In the genomic region with DNA sequence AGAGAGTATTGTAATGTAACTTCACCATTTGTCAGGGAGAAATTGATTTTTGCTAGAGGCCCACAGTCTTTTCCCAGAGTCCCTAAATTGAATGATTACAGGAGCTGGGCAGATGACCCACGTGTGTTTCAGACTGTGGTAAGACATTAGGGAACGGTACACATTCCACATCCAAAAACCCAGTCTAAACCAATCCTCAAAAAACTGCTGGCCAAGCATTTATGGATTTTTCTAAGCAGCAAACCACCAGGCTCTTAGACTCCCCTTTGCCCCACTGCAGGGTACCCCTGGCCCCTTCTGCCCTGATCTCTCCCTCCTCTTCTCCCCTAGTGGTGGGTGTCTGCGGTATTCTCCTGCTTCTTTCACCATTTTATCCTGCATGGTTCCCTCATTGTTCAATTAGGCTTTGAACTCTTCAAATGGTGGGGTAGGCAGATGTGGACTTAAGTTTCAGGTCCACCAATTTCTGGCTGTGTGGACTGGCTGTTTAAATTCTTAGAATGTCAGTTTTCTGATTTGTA, we compare ENCODE assay signal across 16 cellular contexts.
A peak's percentile ranks its signal among the peaks of the same experiment; 100 is the strongest.
DNase-seq lines count a peak whose midpoint lies in the region; ATAC-seq and TF ChIP-seq lines count a peak whose summit lies in the region.
"Had no signal": no experiment of that assay in that cellular context is flagged by ENCODE, and none has a peak within 500 bp of the region (broad histone marks: within the 10 kb centered on the region; RNA-seq: fewer than 3 reads in every experiment).

No MANE protein-coding gene starts in this region.

- H3K4me1 Mint-ChIP-seq in endodermal cell (peaks cover 12% of the 10 kb centered on the region), neural progenitor cell (peaks cover 14% of the 10 kb centered on the region)

- POLR2A ChIA-PET in IMR-90 (lab: Charles Lee; ENCODE audit: unreplicated experiment), result no interaction called here

- dilution Hi-C loops in IMR-90 (cut with HindIII; ENCODE audit: low sequenced_read_pairs, unreplicated experiment), result no loop called here

- no peaks in the 10 kb centered on the region for H3K79me1 ChIP-seq in IMR-90 (ENCODE audit: low read depth in 1 of 2, low read length in 2 of 2)

- H3K36me3 ChIP-seq in IMR-90 (ENCODE audit: control insufficient read depth, insufficient read depth, low read length) (no peaks in the 10 kb centered on the region), endodermal cell (ENCODE audit: control insufficient read depth, insufficient read depth, low read length) (no peaks in the 10 kb centered on the region), neural progenitor cell (no peaks in the 10 kb centered on the region), adrenal gland (replicated peaks in 1 of 2) (no peaks in the 10 kb centered on the region)
- H3K36me3 ChIP-seq: BLaER1 treated with 17β-estradiol and CSF1 and Interleukin-3, amounts not matched to agents 10 nM and 100 nM had no signal

- no peaks in the 10 kb centered on the region for H3K4me1 ChIP-seq in IMR-90 (ENCODE audit: control insufficient read depth, insufficient read depth, low read length)
- peaks cover 12% of the 10 kb centered on the region for H3K4me1 ChIP-seq in endodermal cell (ENCODE audit: control insufficient read depth, insufficient read depth, low read length)
- peaks cover 22% of the 10 kb centered on the region for H3K4me1 ChIP-seq in neural progenitor cell
- H3K4me1 ChIP-seq in adrenal gland (replicated peaks in 1 of 2), result no peaks in the 10 kb centered on the region
- H3K4me1 ChIP-seq: BLaER1 treated with 17β-estradiol and CSF1 and Interleukin-3, amounts not matched to agents 10 nM and 100 nM had no signal

- H3K36me3 Mint-ChIP-seq in endodermal cell (ENCODE audit: low read depth), result no peaks in the 10 kb centered on the region
- no peaks in the 10 kb centered on the region for H3K36me3 Mint-ChIP-seq in neural progenitor cell
- H3K36me3 Mint-ChIP-seq: CD4-positive, CD25-positive, alpha-beta regulatory T cell had no signal

- no peak overlapping the region for H3K27ac ChIP-seq in IMR-90 (ENCODE audit: insufficient read depth, low read length)
- no peak overlapping the region for H3K27ac ChIP-seq in endodermal cell (ENCODE audit: low read depth, low read length)
- H3K27ac ChIP-seq in neural progenitor cell, result no peak overlapping the region
- no peak overlapping the region for H3K27ac ChIP-seq in adrenal gland
- H3K27ac ChIP-seq: 22Rv1; BLaER1 treated with 17β-estradiol and CSF1 and Interleukin-3, amounts not matched to agents 10 nM and 100 nM; GM23248 had no signal

- H3K9me3 Mint-ChIP-seq in endodermal cell, result no peaks in the 10 kb centered on the region
- H3K9me3 Mint-ChIP-seq in neural progenitor cell, result no peaks in the 10 kb centered on the region
- H3K9me3 Mint-ChIP-seq: CD4-positive, CD25-positive, alpha-beta regulatory T cell had no signal

- H3K27ac Mint-ChIP-seq in endodermal cell, result no peak overlapping the region
- peak overlapping the region; percentile 82 for H3K27ac Mint-ChIP-seq in neural progenitor cell
- H3K27ac Mint-ChIP-seq: CD4-positive, CD25-positive, alpha-beta regulatory T cell had no signal

- H4K20me1 ChIP-seq in IMR-90 (ENCODE audit: insufficient read depth, low read length) (no peaks in the 10 kb centered on the region), neural progenitor cell (ENCODE audit: low read depth) (no peaks in the 10 kb centered on the region)
- H4K20me1 ChIP-seq: BLaER1 treated with 17β-estradiol and CSF1 and Interleukin-3, amounts not matched to agents 10 nM and 100 nM had no signal

- CTCF ChIA-PET in IMR-90 (lab: Yijun Ruan, JAX), result no interaction called here

- H3F3A ChIP-seq in neural progenitor cell (ENCODE audit: low read depth), result no peaks in the 10 kb centered on the region

- no peak overlapping the region for H3K14ac ChIP-seq in IMR-90 (replicated peaks; ENCODE audit: low read depth, low read length)

- no peak for ATAC-seq in IMR-90 (ENCODE audit: low read depth)

- H2AK5ac ChIP-seq in IMR-90 (ENCODE audit: low read depth, low read length), result no peak overlapping the region

- no peak overlapping the region for H3K23ac ChIP-seq in IMR-90 (ENCODE audit: low read depth, low read length)

- no peak overlapping the region for H2AFZ ChIP-seq in IMR-90 (replicated peaks; ENCODE audit: low read length, poor library complexity)
- H2AFZ ChIP-seq in neural progenitor cell (replicated peaks), result no peak overlapping the region
- H2AFZ ChIP-seq: GM23248 had no signal

- H3K27me3 ChIP-seq in IMR-90 (ENCODE audit: control insufficient read depth, insufficient read depth, low read length) (peaks cover 6% of the 10 kb centered on the region), endodermal cell (ENCODE audit: control insufficient read depth, insufficient read depth, low read length, poor library complexity, severe bottlenecking) (no peaks in the 10 kb centered on the region), neural progenitor cell (no peaks in the 10 kb centered on the region), adrenal gland (no peaks in the 10 kb centered on the region)
- H3K27me3 ChIP-seq: BLaER1 treated with 17β-estradiol and CSF1 and Interleukin-3, amounts not matched to agents 10 nM and 100 nM had no signal

- H3K9me3 ChIP-seq in IMR-90 (ENCODE audit: control insufficient read depth, insufficient read depth, low read length), result no peaks in the 10 kb centered on the region
- no peaks in the 10 kb centered on the region for H3K9me3 ChIP-seq in endodermal cell (ENCODE audit: control insufficient read depth, low read length)
- H3K9me3 ChIP-seq in neural progenitor cell (ENCODE audit: low read depth), result no peaks in the 10 kb centered on the region
- no peaks in the 10 kb centered on the region for H3K9me3 ChIP-seq in adrenal gland (replicated peaks in 1 of 3)
- H3K9me3 ChIP-seq: BLaER1 treated with 17β-estradiol and CSF1 and Interleukin-3, amounts not matched to agents 10 nM and 100 nM had no signal

- no peak overlapping the region for H2BK20ac ChIP-seq in IMR-90 (ENCODE audit: low read depth, low read length)

- H3K27me3 Mint-ChIP-seq in endodermal cell (ENCODE audit: insufficient read depth) (peaks cover 3% of the 10 kb centered on the region), neural progenitor cell (ENCODE audit: insufficient read depth, low read depth) (peaks cover 4% of the 10 kb centered on the region)

- no peak overlapping the region for H2BK15ac ChIP-seq in IMR-90 (ENCODE audit: low read depth, low read length)

- in situ Hi-C loops in IMR-90 (cut with MboI; ENCODE audit: low sequenced_read_pairs), result no loop called here

- no peak overlapping the region for H2BK120ac ChIP-seq in IMR-90 (ENCODE audit: low read depth, low read length)

- no peak overlapping the region for H4K5ac ChIP-seq in IMR-90 (ENCODE audit: low read depth, low read length)

- no peak overlapping the region for H3K4me2 ChIP-seq in IMR-90 (ENCODE audit: low read depth, low read length)
- H3K4me2 ChIP-seq in neural progenitor cell, result no peak overlapping the region
- H3K4me2 ChIP-seq: BLaER1 treated with 17β-estradiol and CSF1 and Interleukin-3, amounts not matched to agents 10 nM and 100 nM had no signal

- no CpG with 5 or more reads among the region's 3 CpGs for WGBS in IMR-90 (ENCODE audit: extremely low coverage in 2 of 2, insufficient read length in 1 of 2), 2 experiments
- 83 to 91% methylated on average over 1 to 3 of the region's 3 CpGs for WGBS in endodermal cell (ENCODE audit: insufficient coverage in 1 of 2, insufficient read length in 1 of 2), 2 experiments
- 58 to 81% (median 63%) methylated on average over 3 of the region's 3 CpGs for WGBS in adrenal gland, 4 donors

- no peak overlapping the region for H3K4ac ChIP-seq in IMR-90 (ENCODE audit: low read depth, low read length)

- no peak overlapping the region for H4K91ac ChIP-seq in IMR-90 (ENCODE audit: insufficient read depth, low read depth, low read length)

- H2AK9ac ChIP-seq in IMR-90 (replicated peaks; ENCODE audit: low read depth, low read length, poor library complexity), result no peak overlapping the region

- no TSS peak for BruUV-seq in IMR-90 (replicated peaks; lab: Mats Ljungman, UMichigan)

- DNase-seq in NCI-H82 (lab: John Stamatoyannopoulos, UW) (peak; percentile 2), NCI-H82 treated with DMSO at 0.1 percent for 48 hours (lab: John Stamatoyannopoulos, UW; ENCODE audit: unreplicated experiment) (no peak), IMR-90 (no peak), endodermal cell (no peak), neural progenitor cell (ENCODE audit: low spot score) (peak; percentile 9), SW 1271 (lab: John Stamatoyannopoulos, UW) (no peak), adrenal gland (no peak)
- no peak for DNase-seq in stimulated activated naive CD4-positive, alpha-beta T cell (lab: John Stamatoyannopoulos, UW)
- DNase-seq: ACHN; CD4-positive, CD25-positive, alpha-beta regulatory T cell; DMS53; GF-D8; GM23248; HCEC 1CT had no signal

- TF ChIP-seq CTCF in IMR-90 (conservative IDR thresholded peaks at IDR 0.05; ENCODE audit: low read depth, low read length), result no peak
- peak; percentile 68 for TF ChIP-seq CTCF in endodermal cell (conservative IDR thresholded peaks at IDR 0.05)
- peak; percentile 39 for TF ChIP-seq CTCF in neural progenitor cell (IDR thresholded peaks at IDR 0.05)
- TF ChIP-seq CTCF in adrenal gland (IDR thresholded peaks at IDR 0.05), result no peak

- H3K56ac ChIP-seq in IMR-90 (ENCODE audit: extremely low read depth, insufficient read depth, low read length), result no peak overlapping the region

- no peak overlapping the region for H3K18ac ChIP-seq in IMR-90 (ENCODE audit: low read depth, low read length)

- H3K79me2 ChIP-seq in neural progenitor cell (ENCODE audit: low read depth), result no peaks in the 10 kb centered on the region

- no peaks in the 10 kb centered on the region for H3K9me1 ChIP-seq in IMR-90 (ENCODE audit: insufficient read depth, low read length)

- H3K4me3 ChIP-seq in IMR-90 (ENCODE audit: insufficient read depth, low read depth, low read length) (no peak overlapping the region), endodermal cell (ENCODE audit: low read length) (no peak overlapping the region), neural progenitor cell (no peak overlapping the region), adrenal gland (no peak overlapping the region)
- H3K4me3 ChIP-seq: BLaER1 treated with 17β-estradiol and CSF1 and Interleukin-3, amounts not matched to agents 10 nM and 100 nM; GM23248 had no signal

- no peak overlapping the region for H4K8ac ChIP-seq in IMR-90 (ENCODE audit: low read depth in 2 of 2, low read length in 2 of 2)

- no peak overlapping the region for H3K9ac ChIP-seq in IMR-90 (ENCODE audit: low read depth, low read length)
- no peak overlapping the region for H3K9ac ChIP-seq in endodermal cell (ENCODE audit: extremely low read depth, low read length, poor library complexity, severe bottlenecking)
- no peak overlapping the region for H3K9ac ChIP-seq in neural progenitor cell
- H3K9ac ChIP-seq: BLaER1 treated with 17β-estradiol and CSF1 and Interleukin-3, amounts not matched to agents 10 nM and 100 nM; GM23248 had no signal

- H3K4me3 Mint-ChIP-seq in endodermal cell (no peak overlapping the region), neural progenitor cell (no peak overlapping the region)
- H3K4me3 Mint-ChIP-seq: CD4-positive, CD25-positive, alpha-beta regulatory T cell had no signal

- no peak overlapping the region for H2BK5ac ChIP-seq in IMR-90 (ENCODE audit: low read depth, low read length, poor library complexity, severe bottlenecking)

- TF ChIP-seq RAD21 in IMR-90 (IDR thresholded peaks at IDR 0.05; ENCODE audit: low read length), result no peak

- intact Hi-C loops in IMR-90 (cut with micrococcal nuclease), result no loop called here
- intact Hi-C loops in adrenal gland (cut with DNase I), result no loop called here

- TF ChIP-seq POLR2A in IMR-90 (IDR thresholded peaks at IDR 0.05; ENCODE audit: low read depth, low read length) (no peak), adrenal gland (IDR thresholded peaks at IDR 0.05) (no peak)

Comparison
In these comparisons a context has a peak if more than half of its experiments do, and no peak if none do; other contexts are left out.
1. DNase-seq: peak in NCI-H82 (single experiment) and neural progenitor cell (single experiment); none in NCI-H82 treated with DMSO at 0.1 percent for 48 hours (single experiment), IMR-90 (single experiment), endodermal cell (single experiment), stimulated activated naive CD4-positive, alpha-beta T cell (0 of 6), SW 1271 (0 of 2) and adrenal gland (0 of 7).
2. CTCF ChIP-seq: peak in endodermal cell (single experiment) and neural progenitor cell (single experiment); none in IMR-90 (single experiment) and adrenal gland (0 of 6).